Comparison of ENCODE assay signal across 1 cellular context in genomic region chr5:143182106-143182505, GRCh38.
TF ChIP-seq lines count a peak whose summit lies in the region.

No MANE protein-coding gene starts in this region.

TF ChIP-seq in WTC11, 78 proteins besides CTCF, POLR2A, EP300 and RAD21 (continued from another document):
- no peak for TF ChIP-seq AR (CRISPR knock-in tag; IDR thresholded peaks at IDR 0.05)
- no peak for TF ChIP-seq ZNF121 (CRISPR knock-in tag; IDR thresholded peaks at IDR 0.05)
- no peak for TF ChIP-seq USF1 (CRISPR knock-in tag; IDR thresholded peaks at IDR 0.05)
- no peak for TF ChIP-seq ZNF138 (CRISPR knock-in tag; conservative IDR thresholded peaks at IDR 0.05)
- TF ChIP-seq ARID4B (CRISPR knock-in tag; IDR thresholded peaks at IDR 0.05; ENCODE audit: borderline replicate concordance), result no peak
- no peak for TF ChIP-seq CDX4 (CRISPR knock-in tag; IDR thresholded peaks at IDR 0.05; ENCODE audit: borderline replicate concordance)
- no peak for TF ChIP-seq PRDM15 (CRISPR knock-in tag; IDR thresholded peaks at IDR 0.05)
- no peak for TF ChIP-seq MYBL2 (CRISPR knock-in tag; IDR thresholded peaks at IDR 0.05)
- no peak for TF ChIP-seq ZSCAN18 (CRISPR knock-in tag; IDR thresholded peaks at IDR 0.05)
- no peak for TF ChIP-seq ELF4 (CRISPR knock-in tag; IDR thresholded peaks at IDR 0.05; ENCODE audit: low read depth)
- no peak for TF ChIP-seq SP1 (CRISPR knock-in tag; conservative IDR thresholded peaks at IDR 0.05)
- TF ChIP-seq ZNF671 (CRISPR knock-in tag; IDR thresholded peaks at IDR 0.05), result no peak
